29 cellular contexts compared by ENCODE assay signal in the genomic region with DNA sequence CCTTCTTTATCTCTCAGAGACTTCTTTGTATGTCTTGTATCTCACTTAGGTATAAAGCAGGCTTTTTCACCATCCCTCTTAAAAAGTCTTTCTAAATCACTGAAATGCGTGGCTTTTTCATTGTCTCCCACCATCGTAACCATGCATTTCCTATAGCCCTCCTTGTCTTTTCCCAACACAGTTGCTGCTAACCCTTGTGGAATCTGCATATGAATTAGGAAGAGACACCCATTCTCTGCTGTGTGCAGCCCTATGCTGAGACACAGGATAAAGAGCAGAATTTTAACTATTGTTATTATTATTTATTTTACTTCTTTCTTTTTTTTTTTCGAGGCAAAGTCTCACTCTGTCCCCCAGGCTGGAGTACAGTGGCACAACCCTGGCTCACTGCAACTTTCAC.
DNase-seq lines count a peak whose midpoint lies in the region; ATAC-seq and TF ChIP-seq lines count a peak whose summit lies in the region.
"Had no signal": no experiment of that assay in that cellular context is flagged by ENCODE, and none has a peak within 500 bp of the region (broad histone marks: within the 10 kb centered on the region; RNA-seq: fewer than 3 reads in every experiment).

No MANE protein-coding gene starts in this region.

- no peak overlapping the region for H3K9ac ChIP-seq in NT2/D1 (ENCODE audit: insufficient read length, low read depth)
- H3K9ac ChIP-seq in iPS-18a (ENCODE audit: low read length) = peak overlapping the region; percentile 14
- H3K9ac ChIP-seq in neuronal stem cell (ENCODE audit: low read depth, low read length, poor library complexity) = no peak overlapping the region

- no peak overlapping the region for H2AK5ac ChIP-seq in neuronal stem cell (ENCODE audit: low read depth, low read length)

- H2AFZ ChIP-seq in neuronal stem cell (ENCODE audit: low read length) = peak overlapping the region; percentile 75
- H2AFZ ChIP-seq: PC-9 had no signal

- no peak for TF ChIP-seq POLR2A in gastroesophageal sphincter (IDR thresholded peaks at IDR 0.05)
- TF ChIP-seq POLR2A in esophagus squamous epithelium (IDR thresholded peaks at IDR 0.05) = no peak

- no peak overlapping the region for H3K4me3 ChIP-seq in H7 (ENCODE audit: insufficient read depth, low read depth, low read length)
- H3K4me3 ChIP-seq in NT2/D1 (ENCODE audit: insufficient read length, low read depth) = no peak overlapping the region
- H3K4me3 ChIP-seq in iPS-18a (ENCODE audit: low read length) = peak overlapping the region; percentile 30
- H3K4me3 ChIP-seq in neuronal stem cell (ENCODE audit: low read length in 2 of 2) = no peak overlapping the region
- no peak overlapping the region for H3K4me3 ChIP-seq in gastroesophageal sphincter
- no peak overlapping the region for H3K4me3 ChIP-seq in esophagus squamous epithelium
- H3K4me3 ChIP-seq: PC-9, SJSA1 had no signal

- no peaks in the 10 kb centered on the region for H3K36me3 ChIP-seq in H7 (replicated peaks; ENCODE audit: control insufficient read depth, insufficient read depth, low read length)
- H3K36me3 ChIP-seq in NT2/D1 (ENCODE audit: insufficient read depth, insufficient read length, low read length) = no peaks in the 10 kb centered on the region
- H3K36me3 ChIP-seq in iPS-18a (ENCODE audit: control insufficient read depth, low read depth, low read length) = no peaks in the 10 kb centered on the region
- no peaks in the 10 kb centered on the region for H3K36me3 ChIP-seq in neuronal stem cell (replicated peaks in 1 of 2; ENCODE audit: control insufficient read depth in 2 of 2, insufficient read depth in 2 of 2, low read length in 2 of 2)
- H3K36me3 ChIP-seq in gastroesophageal sphincter = no peaks in the 10 kb centered on the region
- no peaks in the 10 kb centered on the region for H3K36me3 ChIP-seq in esophagus squamous epithelium
- H3K36me3 ChIP-seq: BE2C, SJSA1 had no signal

- no peaks in the 10 kb centered on the region for H3K79me1 ChIP-seq in neuronal stem cell (ENCODE audit: low read depth, low read length)

- no peak overlapping the region for H4K91ac ChIP-seq in neuronal stem cell (ENCODE audit: low read depth, low read length, poor library complexity)

- H3K9me3 ChIP-seq in NT2/D1 (ENCODE audit: insufficient read depth, low read length) = no peaks in the 10 kb centered on the region
- no peaks in the 10 kb centered on the region for H3K9me3 ChIP-seq in iPS-18a (ENCODE audit: control insufficient read depth, low read depth, low read length)
- no peaks in the 10 kb centered on the region for H3K9me3 ChIP-seq in neuronal stem cell (replicated peaks in 1 of 2; ENCODE audit: control insufficient read depth in 2 of 2, insufficient read depth in 1 of 2, low read depth in 1 of 2, low read length in 2 of 2)
- no peaks in the 10 kb centered on the region for H3K9me3 ChIP-seq in gastroesophageal sphincter
- no peaks in the 10 kb centered on the region for H3K9me3 ChIP-seq in esophagus squamous epithelium
- H3K9me3 ChIP-seq: BE2C, SJSA1 had no signal

- peak overlapping the region; percentile 48 for H3K18ac ChIP-seq in neuronal stem cell (ENCODE audit: low read length)

- H2BK5ac ChIP-seq in neuronal stem cell (ENCODE audit: low read length) = no peak overlapping the region

- H3K4me2 ChIP-seq in neuronal stem cell (ENCODE audit: insufficient read depth, low read length, poor library complexity, severe bottlenecking) = no peak overlapping the region
- H3K4me2 ChIP-seq: PC-9 had no signal

- H3K36me3 Mint-ChIP-seq in HFFc6 (ENCODE audit: low read depth) = no peaks in the 10 kb centered on the region
- H3K36me3 Mint-ChIP-seq: CD14-positive monocyte had no signal

- H3K4ac ChIP-seq in neuronal stem cell (ENCODE audit: low read length) = no peak overlapping the region

- no peak for TF ChIP-seq EP300 in gastroesophageal sphincter (IDR thresholded peaks at IDR 0.05)

- no peak overlapping the region for H4K8ac ChIP-seq in neuronal stem cell (ENCODE audit: low read depth, low read length)

- H3K27ac Mint-ChIP-seq in HFFc6 = no peak overlapping the region
- H3K27ac Mint-ChIP-seq: CD14-positive monocyte had no signal

- no peak overlapping the region for H2BK12ac ChIP-seq in neuronal stem cell (ENCODE audit: low read length)

- no peaks in the 10 kb centered on the region for H3K4me1 ChIP-seq in NT2/D1 (ENCODE audit: insufficient read depth, insufficient read length)
- peaks cover 53% of the 10 kb centered on the region for H3K4me1 ChIP-seq in iPS-18a (ENCODE audit: control insufficient read depth, low read depth, low read length)
- peaks cover 11 to 17% of the 10 kb centered on the region in 2 donors for H3K4me1 ChIP-seq in neuronal stem cell (ENCODE audit: control insufficient read depth in 2 of 2, insufficient read depth in 1 of 2, low read depth in 1 of 2, low read length in 2 of 2)
- no peaks in the 10 kb centered on the region for H3K4me1 ChIP-seq in gastroesophageal sphincter
- H3K4me1 ChIP-seq in esophagus squamous epithelium = no peaks in the 10 kb centered on the region
- H3K4me1 ChIP-seq: SJSA1 had no signal

- no peak for ATAC-seq in gastroesophageal sphincter
- ATAC-seq: Right ventricle myocardium inferior had no signal

- H3K27me3 Mint-ChIP-seq in HFFc6 (ENCODE audit: insufficient read depth) = no peaks in the 10 kb centered on the region

- H2BK15ac ChIP-seq in neuronal stem cell (ENCODE audit: low read length) = no peak overlapping the region

- H3K14ac ChIP-seq in neuronal stem cell (ENCODE audit: low read length) = no peak overlapping the region

- DNase-seq in H7 = peak; percentile 16
- peak; percentile 47 for DNase-seq in NT2/D1 (ENCODE audit: low read depth, low spot score)
- DNase-seq in neuronal stem cell (ENCODE audit: low spot score) = no peak
- DNase-seq in HFFc6 = no peak
- DNase-seq in esophagus squamous epithelium (lab: John Stamatoyannopoulos, UW) = no peak
- DNase-seq: 8988T; ACHN; BE2C; Calu3; DMS79 treated with DMSO at 0.1 percent for 48 hours; GF-D8; HCEC 1CT; KBM-7; MV-4-11; NCI-H1105; NCI-H1436 treated with DMSO at 0.1 percent for 48 hours; NCI-H187 treated with DMSO at 0.1 percent for 48 hours; NCI-H2107; NCI-H446; NCI-H524 treated with DMSO at 0.1 percent for 48 hours; NCI-H82; NK-92 treated with Interleukin-12 subunit alpha and Interleukin-12 subunit beta, amount 100 ng/mL, for 24 hours; PC-9 had no signal

- intact Hi-C loops in esophagus squamous epithelium (cut with DNase I) = no loop called here

- TF ChIP-seq CTCF in gastroesophageal sphincter (IDR thresholded peaks at IDR 0.05) (no peak), HFFc6 (IDR thresholded peaks at IDR 0.05) (no peak), esophagus squamous epithelium (IDR thresholded peaks at IDR 0.05) (no peak)

- no peak overlapping the region for H2BK120ac ChIP-seq in neuronal stem cell (ENCODE audit: low read depth, low read length)

- no CpG with 5 or more reads among the region's 3 CpGs for WGBS in neuronal stem cell (ENCODE audit: extremely low coverage in 2 of 2, insufficient read length in 2 of 2, insufficient replicate concordance in 1 of 2), 2 donors
- WGBS in gastroesophageal sphincter (ENCODE audit: low coverage in 1 of 2), 2 donors = 44 to 64% methylated on average over 2 to 3 of the region's 3 CpGs
- 40 to 53% methylated on average over 3 of the region's 3 CpGs for WGBS in esophagus squamous epithelium, 2 donors

- no peak overlapping the region for H3K23ac ChIP-seq in neuronal stem cell (ENCODE audit: low read depth, low read length, poor library complexity)

- H3K9me3 Mint-ChIP-seq in HFFc6 = peaks cover 41% of the 10 kb centered on the region

- no peaks in the 10 kb centered on the region for H3K4me1 Mint-ChIP-seq in HFFc6 (ENCODE audit: low read depth)
- H3K4me1 Mint-ChIP-seq: CD14-positive monocyte had no signal

- H3K4me3 Mint-ChIP-seq in HFFc6 = no peak overlapping the region
- H3K4me3 Mint-ChIP-seq: CD14-positive monocyte had no signal

- H3K27ac ChIP-seq in iPS-18a (ENCODE audit: low read length) (peak overlapping the region; percentile 61), neuronal stem cell (replicated peaks; ENCODE audit: low read length) (no peak overlapping the region), gastroesophageal sphincter (no peak overlapping the region), esophagus squamous epithelium (no peak overlapping the region)
- H3K27ac ChIP-seq: HL-60, PC-9, SJSA1 had no signal

- H3K27me3 ChIP-seq in H7 (ENCODE audit: control insufficient read depth, insufficient read depth, low read length) (no peaks in the 10 kb centered on the region), NT2/D1 (ENCODE audit: insufficient read depth, insufficient read length) (no peaks in the 10 kb centered on the region), iPS-18a (ENCODE audit: control insufficient read depth, insufficient read depth, low read length) (no peaks in the 10 kb centered on the region), neuronal stem cell (ENCODE audit: control insufficient read depth in 3 of 3, insufficient read depth in 3 of 3, low read depth in 1 of 3, low read length in 3 of 3) (no peaks in the 10 kb centered on the region), gastroesophageal sphincter (no peaks in the 10 kb centered on the region), esophagus squamous epithelium (no peaks in the 10 kb centered on the region)
- H3K27me3 ChIP-seq: BE2C, SJSA1 had no signal

Comparison
In these comparisons a context has a peak if more than half of its experiments do, and no peak if none do; other contexts are left out.
1. DNase-seq: peak in H7 (single experiment) and NT2/D1 (single experiment); none in neuronal stem cell (single experiment), HFFc6 (single experiment) and esophagus squamous epithelium (single experiment).